Comparison of ENCODE assay signal across 1 cellular context in the genomic region with DNA sequence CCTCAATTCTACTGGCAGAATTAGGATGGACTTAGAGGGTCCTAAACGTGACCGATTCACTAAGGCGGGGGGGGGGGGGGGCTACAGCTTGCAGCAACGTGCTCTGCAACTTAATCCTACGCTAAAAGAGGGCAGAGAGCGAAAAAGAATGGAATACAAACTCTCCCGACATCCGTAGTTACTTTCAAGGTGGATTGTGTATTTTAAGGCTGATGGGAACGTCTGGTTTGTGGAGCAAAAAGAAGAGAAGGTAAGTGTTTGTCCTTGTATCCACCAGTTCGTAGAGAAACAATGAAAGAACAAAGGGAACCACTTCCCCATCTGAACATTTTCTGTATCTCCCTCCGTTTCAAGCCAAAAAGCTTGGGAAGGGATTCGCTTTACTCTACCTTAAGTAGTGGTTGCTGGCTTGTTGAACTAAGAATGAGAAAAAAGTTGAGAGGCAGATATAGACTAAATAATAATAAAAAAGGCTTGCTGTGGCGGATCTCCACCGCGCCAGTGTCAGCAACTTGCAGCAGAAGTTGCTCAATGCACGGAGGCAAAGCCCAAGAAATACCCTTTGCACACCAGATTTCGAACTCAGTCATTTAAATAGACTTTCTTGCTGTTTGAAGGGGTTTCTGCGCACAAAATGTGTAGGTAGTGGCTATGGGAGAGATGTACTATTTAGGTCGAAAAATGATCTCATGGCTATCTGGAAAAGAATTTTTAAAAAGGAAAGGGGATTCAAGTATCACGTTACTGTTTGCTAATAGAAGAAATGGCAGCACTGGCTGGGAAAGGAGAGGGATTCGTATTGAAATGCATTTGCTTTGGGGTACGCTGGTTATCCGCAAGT.
TF ChIP-seq lines count a peak whose summit lies in the region.

No MANE protein-coding gene starts in this region.

TF ChIP-seq in H1, 55 proteins besides CTCF, POLR2A, EP300 and RAD21:
- peak; percentile 79; the same call in 1 of the 2 replicates for TF ChIP-seq CEBPB (IDR thresholded peaks at IDR 0.05; ENCODE audit: low read depth, low read length)
- TF ChIP-seq, protein P1, sequence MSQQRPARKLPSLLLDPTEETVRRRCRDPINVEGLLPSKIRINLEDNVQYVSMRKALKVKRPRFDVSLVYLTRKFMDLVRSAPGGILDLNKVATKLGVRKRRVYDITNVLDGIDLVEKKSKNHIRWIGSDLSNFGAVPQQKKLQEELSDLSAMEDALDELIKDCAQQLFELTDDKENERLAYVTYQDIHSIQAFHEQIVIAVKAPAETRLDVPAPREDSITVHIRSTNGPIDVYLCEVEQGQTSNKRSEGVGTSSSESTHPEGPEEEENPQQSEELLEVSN (IDR thresholded peaks at IDR 0.05) = no peak
- no peak for TF ChIP-seq TEAD4 (IDR thresholded peaks at IDR 0.05; ENCODE audit: low read depth, low read length)
- peak; percentile 77; the same call in 1 of the 2 replicates for TF ChIP-seq CHD1 (IDR thresholded peaks at IDR 0.05; ENCODE audit: low read depth, low read length)
- no peak for TF ChIP-seq HDAC2 (IDR thresholded peaks at IDR 0.05; ENCODE audit: borderline replicate concordance in 1 of 2, low read depth in 2 of 2, low read length in 2 of 2)
- TF ChIP-seq TAF1 (IDR thresholded peaks at IDR 0.05; ENCODE audit: low read depth, low read length) = peak; percentile 57
- peak; percentile 66 for TF ChIP-seq TAF7 (optimal IDR thresholded peaks at IDR 0.05; ENCODE audit: borderline replicate concordance, low read depth, low read length)
- TF ChIP-seq TBP (IDR thresholded peaks at IDR 0.05; ENCODE audit: low read depth, low read length) = peak; percentile 24; the same call in 1 of the 2 replicates
